11 cellular contexts compared by ENCODE assay signal in the genomic region with DNA sequence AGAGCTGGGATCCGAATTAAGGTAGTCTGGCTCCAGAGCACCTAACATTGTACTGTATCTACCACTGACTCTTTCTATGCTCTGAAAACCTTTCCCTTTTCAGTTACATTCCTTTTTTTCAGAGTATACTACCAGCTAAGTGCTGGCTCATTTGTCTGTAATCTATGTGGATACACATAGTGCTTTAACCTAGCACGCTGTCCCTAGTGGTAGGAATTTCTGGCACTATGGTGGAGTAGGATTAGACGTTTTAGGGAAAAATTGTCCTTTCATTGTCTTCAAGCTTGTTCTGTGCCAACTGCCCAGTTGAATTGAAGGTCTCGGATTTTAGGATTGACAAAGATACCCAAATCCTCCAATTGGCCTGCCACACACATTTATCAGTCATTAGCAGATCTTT.
DNase-seq lines count a peak whose midpoint lies in the region; ATAC-seq and TF ChIP-seq lines count a peak whose summit lies in the region.
"Had no signal": no experiment of that assay in that cellular context is flagged by ENCODE, and none has a peak within 500 bp of the region (broad histone marks: within the 10 kb centered on the region; RNA-seq: fewer than 3 reads in every experiment).

No MANE protein-coding gene starts in this region.

- H2AFZ ChIP-seq in parathyroid adenoma = no peak overlapping the region

- POLR2A ChIA-PET in HEK293T (lab: Yijun Ruan, JAX) = no interaction called here

- H3K9me3 ChIP-seq in parathyroid adenoma (ENCODE audit: control insufficient read depth, low read length) = no peaks in the 10 kb centered on the region
- H3K9me3 ChIP-seq: stomach had no signal

- H3K4me1 ChIP-seq in parathyroid adenoma = no peaks in the 10 kb centered on the region
- H3K4me1 ChIP-seq: stomach had no signal

- H3K36me3 ChIP-seq in H7 (replicated peaks; ENCODE audit: control insufficient read depth, insufficient read depth, low read length) = no peaks in the 10 kb centered on the region
- H3K36me3 ChIP-seq in parathyroid adenoma (ENCODE audit: control insufficient read depth, insufficient read depth, low read length) = no peaks in the 10 kb centered on the region
- H3K36me3 ChIP-seq: stomach had no signal

- TF ChIP-seq CTCF in foreskin fibroblast (IDR thresholded peaks at IDR 0.05; ENCODE audit: low read depth, low read length) = peak; percentile 10
- peak; percentile 14 for TF ChIP-seq CTCF in parathyroid adenoma (IDR thresholded peaks at IDR 0.05)

- H3K4me2 ChIP-seq in parathyroid adenoma (ENCODE audit: low read length) = no peak overlapping the region

- no peaks in the 10 kb centered on the region for H3K79me2 ChIP-seq in parathyroid adenoma

- H3K27ac ChIP-seq in parathyroid adenoma = no peak overlapping the region
- H3K27ac ChIP-seq: stomach had no signal

- DNase-seq in H7 (peak; percentile 27), RPMI8226 (peak; percentile 7), foreskin fibroblast (no peak), Ammon's horn (ENCODE audit: low spot score) (no peak), HEK293T (ENCODE audit: extremely low spot score) (no peak)
- no peak for DNase-seq in activated T-cell treated with anti-CD3 and anti-CD28 coated beads, Interleukin-2, amount 50 U/mL, for 1 hour
- DNase-seq: left colon, stomach, T-helper 1 cell had no signal

- no peak overlapping the region for H3K9ac ChIP-seq in parathyroid adenoma

- H3K4me3 ChIP-seq in H7 (ENCODE audit: insufficient read depth, low read depth, low read length) (no peak overlapping the region), foreskin fibroblast (ENCODE audit: low read depth in 1 of 2, low read length in 2 of 2) (no peak overlapping the region), parathyroid adenoma (ENCODE audit: low read depth, low read length) (no peak overlapping the region)
- H3K4me3 ChIP-seq: stomach had no signal

- CTCF ChIA-PET in HEK293T (lab: Yijun Ruan, JAX) = interaction anchor here (1.0 kb wide), 2 partner anchors 8 to 11 kb away, joined by 3 to 4 read pairs; no protein-coding TSS in a partner anchor

- no peak for ATAC-seq in GM21717 (IDR thresholded peaks at IDR 0.05; ENCODE audit: unreplicated experiment)
- ATAC-seq: left colon had no signal

- H3K27me3 ChIP-seq in H7 (ENCODE audit: control insufficient read depth, insufficient read depth, low read length) (no peaks in the 10 kb centered on the region), parathyroid adenoma (ENCODE audit: control insufficient read depth, insufficient read depth, low read length) (no peaks in the 10 kb centered on the region)
- H3K27me3 ChIP-seq: stomach had no signal

TF ChIP-seq in HEK293T, 16 proteins besides CTCF, POLR2A, EP300 and RAD21:
- TF ChIP-seq NFRKB (IDR thresholded peaks at IDR 0.05) (no peak), LEF1 (IDR thresholded peaks at IDR 0.05; ENCODE audit: borderline replicate concordance) (no peak), HDGF (IDR thresholded peaks at IDR 0.05; ENCODE audit: borderline replicate concordance) (no peak), BHLHE40 (IDR thresholded peaks at IDR 0.05; ENCODE audit: borderline replicate concordance) (no peak), ARNT (IDR thresholded peaks at IDR 0.05) (no peak), FOXM1 (IDR thresholded peaks at IDR 0.05; ENCODE audit: borderline replicate concordance) (no peak), SP1 (IDR thresholded peaks at IDR 0.05) (no peak), CTBP1 (IDR thresholded peaks at IDR 0.05; ENCODE audit: borderline replicate concordance) (no peak), ELF4 (IDR thresholded peaks at IDR 0.05) (no peak), TARDBP (IDR thresholded peaks at IDR 0.05) (no peak), L3MBTL2 (conservative IDR thresholded peaks at IDR 0.05) (no peak), FOXA1 (IDR thresholded peaks at IDR 0.05) (no peak), FOXK2 (IDR thresholded peaks at IDR 0.05) (no peak), SUZ12 (IDR thresholded peaks at IDR 0.05) (no peak), ZNF384 (IDR thresholded peaks at IDR 0.05) (no peak)
- TF ChIP-seq, protein P1, sequence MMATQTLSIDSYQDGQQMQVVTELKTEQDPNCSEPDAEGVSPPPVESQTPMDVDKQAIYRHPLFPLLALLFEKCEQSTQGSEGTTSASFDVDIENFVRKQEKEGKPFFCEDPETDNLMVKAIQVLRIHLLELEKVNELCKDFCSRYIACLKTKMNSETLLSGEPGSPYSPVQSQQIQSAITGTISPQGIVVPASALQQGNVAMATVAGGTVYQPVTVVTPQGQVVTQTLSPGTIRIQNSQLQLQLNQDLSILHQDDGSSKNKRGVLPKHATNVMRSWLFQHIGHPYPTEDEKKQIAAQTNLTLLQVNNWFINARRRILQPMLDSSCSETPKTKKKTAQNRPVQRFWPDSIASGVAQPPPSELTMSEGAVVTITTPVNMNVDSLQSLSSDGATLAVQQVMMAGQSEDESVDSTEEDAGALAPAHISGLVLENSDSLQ (IDR thresholded peaks at IDR 0.05) = no peak

Comparison
In these comparisons a context has a peak if more than half of its experiments do, and no peak if none do; other contexts are left out.
1. DNase-seq: peak in H7 (single experiment) and RPMI8226 (single experiment); none in foreskin fibroblast (0 of 2), activated T-cell treated with anti-CD3 and anti-CD28 coated beads, Interleukin-2, amount 50 U/mL, for 1 hour (single experiment), Ammon's horn (single experiment) and HEK293T (single experiment).